In genomic region chr10:26743091-26743490, GRCh38 we compare ENCODE assay signal across 18 cellular contexts. TPM values are rescaled to one million over a fixed set of nuclear protein-coding genes. Genes with fewer than 3 reads are reported as not detected.
DNase-seq lines count a peak whose midpoint lies in the region; ATAC-seq and TF ChIP-seq lines count a peak whose summit lies in the region.
"Had no signal": no experiment of that assay in that cellular context is flagged by ENCODE, and none has a peak within 500 bp of the region (broad histone marks: within the 10 kb centered on the region; RNA-seq: fewer than 3 reads in every experiment).

No MANE protein-coding gene starts in this region.

- H3K27ac ChIP-seq in mammary epithelial cell (ENCODE audit: insufficient read depth, low read depth, low read length), result no peak overlapping the region
- H3K27ac ChIP-seq: body of pancreas, SJCRH30 had no signal

- in situ Hi-C loops in mammary epithelial cell (cut with MboI; ENCODE audit: low sequenced_read_pairs in 2 of 2), result no loop called here

- no peak for DNase-seq in activated CD4-positive, alpha-beta T cell treated with anti-CD3 and anti-CD28 coated beads for 36 hours
- no peak for DNase-seq in activated CD4-positive, alpha-beta T cell treated with anti-CD3 and anti-CD28 coated beads, Interleukin-2, amount 10 ng/mL, durations not matched to agents 7 days and 5 days
- DNase-seq in mammary epithelial cell, result peak; percentile 19
- DNase-seq in natural killer cell treated with Interleukin-12 subunit alpha and Interleukin-12 subunit beta and Interleukin-15 and Interleukin-18, amount 100 ng/mL, for 72 hours (ENCODE audit: low spot score), result no peak
- DNase-seq: body of pancreas; Caco-2; hypothalamus; left cardiac atrium; mucosa of descending colon; NCI-H1092 treated with DMSO at 0.1 percent for 48 hours; NCI-H2171; SJCRH30; stimulated activated CD4-positive, alpha-beta T cell treated with anti-CD3 and anti-CD28 coated beads, Interleukin-4, amount 100 ng/mL, for 4 hours had no signal

- no peak for ATAC-seq in activated CD4-positive, alpha-beta T cell treated with anti-CD3 and anti-CD28 coated beads for 36 hours
- no peak for ATAC-seq in natural killer cell treated with Interleukin-12 subunit alpha and Interleukin-12 subunit beta and Interleukin-15 and Interleukin-18, amount 100 ng/mL, for 72 hours
- ATAC-seq in HG02759 (IDR thresholded peaks at IDR 0.05; ENCODE audit: unreplicated experiment) (no peak), GM19463 (IDR thresholded peaks at IDR 0.05; ENCODE audit: unreplicated experiment) (no peak), GM19455 (IDR thresholded peaks at IDR 0.05; ENCODE audit: unreplicated experiment) (no peak)
- ATAC-seq: body of pancreas, HepG2, left cardiac atrium, mucosa of descending colon had no signal

- dilution Hi-C loops in mammary epithelial cell (cut with HindIII; ENCODE audit: low sequenced_read_pairs), result no loop called here

- no peak for TF ChIP-seq CTCF in mammary epithelial cell (conservative IDR thresholded peaks at IDR 0.05 in 1 of 2, IDR thresholded peaks at IDR 0.05 in 1 of 2; ENCODE audit: extremely low read depth in 1 of 2, insufficient read depth in 1 of 2, low read depth in 1 of 2, low read length in 2 of 2)

- CTCF ChIA-PET in activated CD4-positive, alpha-beta T cell treated with anti-CD3 and anti-CD28 coated beads for 36 hours (lab: Charles Lee), result interaction anchor here (0.7 to 0.9 kb wide), 2 partner anchors 17 to 118 kb away, joined by 3 read pairs; partner anchors contain the start of gene ABI1
- CTCF ChIA-PET in activated CD4-positive, alpha-beta T cell treated with anti-CD3 and anti-CD28 coated beads, Interleukin-2, amount 10 ng/mL, durations not matched to agents 7 days and 5 days (lab: Charles Lee), result no interaction called here
- CTCF ChIA-PET in mammary epithelial cell (lab: Charles Lee; ENCODE audit: low non-redundant PET), result no interaction called here

- H4K20me1 ChIP-seq in mammary epithelial cell (ENCODE audit: insufficient read depth, low read length), result no peaks in the 10 kb centered on the region

- no peak overlapping the region for H2AFZ ChIP-seq in mammary epithelial cell (ENCODE audit: low read depth, low read length)

- no peaks in the 10 kb centered on the region for H3K79me2 ChIP-seq in mammary epithelial cell (ENCODE audit: insufficient read depth, low read length)

- POLR2A ChIA-PET in activated CD4-positive, alpha-beta T cell treated with anti-CD3 and anti-CD28 coated beads for 36 hours (lab: Charles Lee), result interaction anchor here (1.1 kb wide), 1 partner anchor 38 kb away, joined by 4 read pairs; no protein-coding TSS in a partner anchor
- POLR2A ChIA-PET in activated CD4-positive, alpha-beta T cell treated with anti-CD3 and anti-CD28 coated beads, Interleukin-2, amount 10 ng/mL, durations not matched to agents 7 days and 5 days (lab: Charles Lee), result no interaction called here

- H3K27me3 Mint-ChIP-seq in activated CD4-positive, alpha-beta T cell treated with anti-CD3 and anti-CD28 coated beads for 36 hours, result no peaks in the 10 kb centered on the region
- no peaks in the 10 kb centered on the region for H3K27me3 Mint-ChIP-seq in activated CD4-positive, alpha-beta T cell treated with anti-CD3 and anti-CD28 coated beads, Interleukin-2, amount 10 ng/mL, durations not matched to agents 7 days and 5 days
- H3K27me3 Mint-ChIP-seq in IgD-negative memory B cell, result peaks cover 1% of the 10 kb centered on the region
- no peaks in the 10 kb centered on the region for H3K27me3 Mint-ChIP-seq in natural killer cell treated with Interleukin-12 subunit alpha and Interleukin-12 subunit beta and Interleukin-15 and Interleukin-18, amount 100 ng/mL, for 72 hours

- peak overlapping the region; percentile 91 for H3K27ac Mint-ChIP-seq in activated CD4-positive, alpha-beta T cell treated with anti-CD3 and anti-CD28 coated beads for 36 hours
- no peak overlapping the region for H3K27ac Mint-ChIP-seq in activated CD4-positive, alpha-beta T cell treated with anti-CD3 and anti-CD28 coated beads, Interleukin-2, amount 10 ng/mL, durations not matched to agents 7 days and 5 days
- H3K27ac Mint-ChIP-seq in IgD-negative memory B cell, result peak overlapping the region; percentile 36 to 91 (median 49)
- peak overlapping the region; percentile 91 to 96 for H3K27ac Mint-ChIP-seq in natural killer cell treated with Interleukin-12 subunit alpha and Interleukin-12 subunit beta and Interleukin-15 and Interleukin-18, amount 100 ng/mL, for 72 hours

- no peak overlapping the region for H3K4me3 Mint-ChIP-seq in activated CD4-positive, alpha-beta T cell treated with anti-CD3 and anti-CD28 coated beads for 36 hours
- H3K4me3 Mint-ChIP-seq in activated CD4-positive, alpha-beta T cell treated with anti-CD3 and anti-CD28 coated beads, Interleukin-2, amount 10 ng/mL, durations not matched to agents 7 days and 5 days, result no peak overlapping the region
- H3K4me3 Mint-ChIP-seq in IgD-negative memory B cell, result peak overlapping the region in 3 of 4 donors; percentile 52 to 93 (median 71)
- H3K4me3 Mint-ChIP-seq in natural killer cell treated with Interleukin-12 subunit alpha and Interleukin-12 subunit beta and Interleukin-15 and Interleukin-18, amount 100 ng/mL, for 72 hours, result no peak overlapping the region

- no TSS peak for BruUV-seq in mammary epithelial cell (replicated peaks; lab: Mats Ljungman, UMichigan)

- peaks cover 64% of the 10 kb centered on the region for H3K36me3 Mint-ChIP-seq in activated CD4-positive, alpha-beta T cell treated with anti-CD3 and anti-CD28 coated beads for 36 hours (ENCODE audit: low read depth)
- H3K36me3 Mint-ChIP-seq in activated CD4-positive, alpha-beta T cell treated with anti-CD3 and anti-CD28 coated beads, Interleukin-2, amount 10 ng/mL, durations not matched to agents 7 days and 5 days (ENCODE audit: low read depth), result peaks cover 68% of the 10 kb centered on the region
- peaks cover 16% of the 10 kb centered on the region for H3K36me3 Mint-ChIP-seq in IgD-negative memory B cell
- peaks cover 35% of the 10 kb centered on the region for H3K36me3 Mint-ChIP-seq in natural killer cell treated with Interleukin-12 subunit alpha and Interleukin-12 subunit beta and Interleukin-15 and Interleukin-18, amount 100 ng/mL, for 72 hours

- whole genome bisulfite sequencing in mammary epithelial cell (ENCODE audit: low coverage, missing lambda C conversion rate), result 100% methylated on average over 2 of the region's 2 CpGs

- H3K4me1 Mint-ChIP-seq in activated CD4-positive, alpha-beta T cell treated with anti-CD3 and anti-CD28 coated beads for 36 hours, result peaks cover 40% of the 10 kb centered on the region
- H3K4me1 Mint-ChIP-seq in activated CD4-positive, alpha-beta T cell treated with anti-CD3 and anti-CD28 coated beads, Interleukin-2, amount 10 ng/mL, durations not matched to agents 7 days and 5 days, result peaks cover 50% of the 10 kb centered on the region
- H3K4me1 Mint-ChIP-seq in IgD-negative memory B cell, result peaks cover 42 to 43% (median 42%) of the 10 kb centered on the region in 3 donors
- peaks cover 28 to 46% of the 10 kb centered on the region in 2 donors for H3K4me1 Mint-ChIP-seq in natural killer cell treated with Interleukin-12 subunit alpha and Interleukin-12 subunit beta and Interleukin-15 and Interleukin-18, amount 100 ng/mL, for 72 hours (ENCODE audit: low read depth in 2 of 2)

- no peaks in the 10 kb centered on the region for H3K9me3 Mint-ChIP-seq in activated CD4-positive, alpha-beta T cell treated with anti-CD3 and anti-CD28 coated beads for 36 hours (ENCODE audit: low read depth)
- H3K9me3 Mint-ChIP-seq in activated CD4-positive, alpha-beta T cell treated with anti-CD3 and anti-CD28 coated beads, Interleukin-2, amount 10 ng/mL, durations not matched to agents 7 days and 5 days, result no peaks in the 10 kb centered on the region
- H3K9me3 Mint-ChIP-seq in IgD-negative memory B cell, result peaks cover 0 to 1% (median 0%) of the 10 kb centered on the region in 3 donors
- H3K9me3 Mint-ChIP-seq in natural killer cell treated with Interleukin-12 subunit alpha and Interleukin-12 subunit beta and Interleukin-15 and Interleukin-18, amount 100 ng/mL, for 72 hours, result no peaks in the 10 kb centered on the region

- no peaks in the 10 kb centered on the region for H3K9me3 ChIP-seq in mammary epithelial cell (replicated peaks; ENCODE audit: insufficient read depth, low read length)
- H3K9me3 ChIP-seq: body of pancreas, Caco-2, mucosa of descending colon, SJCRH30 had no signal

- H3K4me3 ChIP-seq in mammary epithelial cell (replicated peaks in 1 of 3; ENCODE audit: insufficient read depth in 1 of 3, low read depth in 2 of 3, low read length in 3 of 3), result no peak overlapping the region
- H3K4me3 ChIP-seq: body of pancreas, mucosa of descending colon, SJCRH30 had no signal

- H3K4me1 ChIP-seq in mammary epithelial cell (ENCODE audit: insufficient read depth, low read length), result no peaks in the 10 kb centered on the region
- H3K4me1 ChIP-seq: body of pancreas, SJCRH30 had no signal

- no peak overlapping the region for H3K9ac ChIP-seq in mammary epithelial cell (ENCODE audit: insufficient read depth, low read length)

- intact Hi-C loops in activated CD4-positive, alpha-beta T cell treated with anti-CD3 and anti-CD28 coated beads for 36 hours (cut with DNase I, micrococcal nuclease), result no loop called here
- intact Hi-C loops in mammary epithelial cell (cut with micrococcal nuclease), result no loop called here

- H3K36me3 ChIP-seq in mammary epithelial cell (ENCODE audit: insufficient read depth, low read length), result peaks cover 29% of the 10 kb centered on the region

- no peak overlapping the region for H3K4me2 ChIP-seq in mammary epithelial cell (ENCODE audit: insufficient read depth, low read depth, low read length)

- no peaks in the 10 kb centered on the region for H3K27me3 ChIP-seq in mammary epithelial cell (ENCODE audit: insufficient read depth, low read length)
- H3K27me3 ChIP-seq: body of pancreas, SJCRH30 had no signal

RNA-seq across cellular contexts. Expression of gene PDSS1, which starts 45.6 kb away (rescaled TPM):
- total RNA-seq in activated CD4-positive, alpha-beta T cell treated with anti-CD3 and anti-CD28 coated beads for 36 hours, result 10 to 100 TPM; 16.1 to 20.7 TPM
- 10 to 100 TPM; 13.7 to 17.6 TPM for total RNA-seq in activated CD4-positive, alpha-beta T cell treated with anti-CD3 and anti-CD28 coated beads, Interleukin-2, amount 10 ng/mL, durations not matched to agents 7 days and 5 days
- 2.8 TPM for polyA plus RNA-seq in IgD-negative memory B cell
- total RNA-seq in mammary epithelial cell, result 10 to 100 TPM in 1 of 2 donors, 1 to 10 TPM in 1; 4.8 to 11.2 TPM
- 24.2 TPM for polyA plus RNA-seq in mammary epithelial cell
- polyA minus RNA-seq in mammary epithelial cell, result 74.5 TPM
- total RNA-seq in natural killer cell treated with Interleukin-12 subunit alpha and Interleukin-12 subunit beta and Interleukin-15 and Interleukin-18, amount 100 ng/mL, for 72 hours, result 10 to 100 TPM; 14.0 to 31.3 TPM

Comparison
In these comparisons a context has a peak if more than half of its experiments do, and no peak if none do; other contexts are left out.
1. H3K4me3 Mint-ChIP-seq: peak in IgD-negative memory B cell (3 of 4); none in activated CD4-positive, alpha-beta T cell treated with anti-CD3 and anti-CD28 coated beads for 36 hours (single experiment), activated CD4-positive, alpha-beta T cell treated with anti-CD3 and anti-CD28 coated beads, Interleukin-2, amount 10 ng/mL, durations not matched to agents 7 days and 5 days (single experiment) and natural killer cell treated with Interleukin-12 subunit alpha and Interleukin-12 subunit beta and Interleukin-15 and Interleukin-18, amount 100 ng/mL, for 72 hours (single experiment).